ENCODE assay signal across 10 cellular contexts in genomic region chr13:40191186-40191980, GRCh38.
DNase-seq lines count a peak whose midpoint lies in the region; ATAC-seq and TF ChIP-seq lines count a peak whose summit lies in the region.
"Had no signal": no experiment of that assay in that cellular context is flagged by ENCODE, and none has a peak within 500 bp of the region (broad histone marks: within the 10 kb centered on the region; RNA-seq: fewer than 3 reads in every experiment).

No MANE protein-coding gene starts in this region.

- H3K4me3 ChIP-seq in Karpas-422 (ENCODE audit: low read length) = no peak overlapping the region
- H3K4me3 ChIP-seq in ascending aorta = no peak overlapping the region
- no peak overlapping the region for H3K4me3 ChIP-seq in right cardiac atrium (ENCODE audit: low read length)
- no peak overlapping the region for H3K4me3 ChIP-seq in skeletal muscle satellite cell (ENCODE audit: low read length)

- intact Hi-C loops in ascending aorta (cut with DNase I) = loop anchor here (5.0 kb wide), 1 partner anchor 69 kb away; no protein-coding TSS in a partner anchor
- intact Hi-C loops in right cardiac atrium (cut with DNase I) = loop anchor here in 1 of 4 donors (10.0 kb wide), 1 partner anchor 407 kb away; no protein-coding TSS in a partner anchor

- no peak for TF ChIP-seq CTCF in ascending aorta (IDR thresholded peaks at IDR 0.05)

- DNase-seq in Karpas-422 = no peak
- DNase-seq in ascending aorta (ENCODE audit: low spot score in 2 of 2) = peak in 1 of 2 donors; percentile 71
- DNase-seq in right cardiac atrium = no peak
- DNase-seq in stimulated activated CD4-positive, alpha-beta T cell treated with anti-CD3 and anti-CD28 coated beads, Interleukin-15, amount 100 ng/mL, for 24 hours = no peak
- DNase-seq in stimulated activated CD4-positive, alpha-beta T cell treated with anti-CD3 and anti-CD28 coated beads, Interleukin-2, amount 100 ng/mL, for 48 hours = no peak
- DNase-seq: NCI-H510A had no signal

- H3K9me2 ChIP-seq in Karpas-422 (replicated peaks; ENCODE audit: insufficient read depth, low read length) = no peaks in the 10 kb centered on the region

- H3K4me2 ChIP-seq in Karpas-422 (ENCODE audit: low read depth, low read length, poor library complexity, severe bottlenecking) (peak overlapping the region; percentile 5), skeletal muscle satellite cell (ENCODE audit: low read length) (no peak overlapping the region)

- H3K9me3 ChIP-seq in Karpas-422 (ENCODE audit: low read length) (no peaks in the 10 kb centered on the region), ascending aorta (no peaks in the 10 kb centered on the region), right cardiac atrium (ENCODE audit: control insufficient read depth, low read length) (no peaks in the 10 kb centered on the region), skeletal muscle satellite cell (replicated peaks; ENCODE audit: low read length) (no peaks in the 10 kb centered on the region)

- H3K36me3 ChIP-seq in Karpas-422 (ENCODE audit: insufficient read depth, low read length) = no peaks in the 10 kb centered on the region
- no peaks in the 10 kb centered on the region for H3K36me3 ChIP-seq in ascending aorta
- no peaks in the 10 kb centered on the region for H3K36me3 ChIP-seq in skeletal muscle satellite cell (ENCODE audit: insufficient read depth, low read length)

- 23% methylated on average over 7 of the region's 7 CpGs for WGBS in right cardiac atrium

- H4K20me1 ChIP-seq in Karpas-422 (ENCODE audit: insufficient read depth, low read depth, low read length) = no peaks in the 10 kb centered on the region

- ATAC-seq in right cardiac atrium (peak; percentile 25 to 27), GM18498 (IDR thresholded peaks at IDR 0.05; ENCODE audit: unreplicated experiment) (no peak), GM21576 (IDR thresholded peaks at IDR 0.05; ENCODE audit: unreplicated experiment) (no peak)

- H2AFZ ChIP-seq in Karpas-422 (ENCODE audit: low read length) = no peak overlapping the region

- H3K27me3 ChIP-seq in Karpas-422 (ENCODE audit: low read length) = no peaks in the 10 kb centered on the region
- H3K27me3 ChIP-seq in ascending aorta = no peaks in the 10 kb centered on the region
- no peaks in the 10 kb centered on the region for H3K27me3 ChIP-seq in right cardiac atrium (ENCODE audit: control insufficient read depth, insufficient read depth)
- H3K27me3 ChIP-seq in skeletal muscle satellite cell (ENCODE audit: control insufficient read depth, insufficient read depth, low read length) = no peaks in the 10 kb centered on the region

- no peak overlapping the region for H3K27ac ChIP-seq in Karpas-422 (ENCODE audit: low read length)
- peak overlapping the region; percentile 78 to 96 for H3K27ac ChIP-seq in ascending aorta
- peak overlapping the region; percentile 64 for H3K27ac ChIP-seq in right cardiac atrium (ENCODE audit: low read length)
- H3K27ac ChIP-seq: HL-60 had no signal

- no peaks in the 10 kb centered on the region for H3K79me2 ChIP-seq in Karpas-422 (ENCODE audit: low read length)

- H3K9ac ChIP-seq in Karpas-422 (ENCODE audit: low read length) = no peak overlapping the region
- H3K9ac ChIP-seq in skeletal muscle satellite cell (ENCODE audit: low read depth, low read length) = peak overlapping the region; percentile 61

- H3K4me1 ChIP-seq in Karpas-422 (ENCODE audit: low read length) (peaks cover 11% of the 10 kb centered on the region), ascending aorta (peaks cover 35 to 54% of the 10 kb centered on the region in 2 donors), right cardiac atrium (ENCODE audit: control insufficient read depth, insufficient read depth, low read length) (peaks cover 9% of the 10 kb centered on the region), skeletal muscle satellite cell (ENCODE audit: control insufficient read depth, insufficient read depth, low read length) (peaks cover 52% of the 10 kb centered on the region)

Comparison
In these comparisons a context has a peak if more than half of its experiments do, and no peak if none do; other contexts are left out.
1. ATAC-seq: peak in right cardiac atrium (2 of 2); none in GM18498 (single experiment) and GM21576 (single experiment).